16 cellular contexts compared by ENCODE assay signal in the genomic region with DNA sequence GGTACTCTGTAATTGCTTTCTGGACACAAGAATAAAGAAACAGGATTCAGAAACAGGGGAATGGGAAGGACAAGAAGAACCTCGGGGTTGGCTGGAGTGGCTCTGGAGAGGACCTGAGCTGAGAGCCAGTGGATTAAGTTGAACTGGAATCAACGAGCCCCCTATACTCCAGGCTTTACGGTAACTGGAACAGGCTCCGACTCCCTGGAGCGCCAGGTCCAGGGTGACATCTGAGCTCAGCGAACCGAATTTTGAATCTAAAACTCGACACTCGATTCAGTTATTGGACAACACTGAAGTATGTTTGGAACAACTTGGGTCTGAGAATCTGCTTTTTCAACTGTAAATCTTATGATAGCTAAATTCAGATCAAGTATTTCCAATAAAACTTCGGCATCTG.
DNase-seq lines count a peak whose midpoint lies in the region; ATAC-seq and TF ChIP-seq lines count a peak whose summit lies in the region.
"Had no signal": no experiment of that assay in that cellular context is flagged by ENCODE, and none has a peak within 500 bp of the region (broad histone marks: within the 10 kb centered on the region; RNA-seq: fewer than 3 reads in every experiment).

No MANE protein-coding gene starts in this region.

- H3K4me3 ChIP-seq in coronary artery (no peak overlapping the region), parathyroid adenoma (ENCODE audit: low read depth, low read length) (no peak overlapping the region)
- H3K4me3 ChIP-seq: gastroesophageal sphincter, left ventricle myocardium inferior had no signal

- H3K36me3 ChIP-seq in parathyroid adenoma (ENCODE audit: control insufficient read depth, insufficient read depth, low read length), result no peaks in the 10 kb centered on the region
- H3K36me3 ChIP-seq: gastroesophageal sphincter had no signal

- no peak for ATAC-seq in HG03571 (IDR thresholded peaks at IDR 0.05; ENCODE audit: unreplicated experiment)
- ATAC-seq: esophagus mucosa, gastroesophageal sphincter, PC-3 had no signal

- peaks cover 7% of the 10 kb centered on the region for H3K27me3 ChIP-seq in parathyroid adenoma (ENCODE audit: control insufficient read depth, insufficient read depth, low read length)

- DNase-seq in ELF-1 (ENCODE audit: low read depth, low spot score) (peak; percentile 28), HEK293T (ENCODE audit: extremely low spot score) (peak; percentile 70), coronary artery (ENCODE audit: low spot score) (peak; percentile 16), OCI-M2 (lab: John Stamatoyannopoulos, UW; ENCODE audit: unreplicated experiment) (no peak), glomerular visceral epithelial cell (ENCODE audit: extremely low spot score) (no peak)
- DNase-seq: activated CD4-positive, alpha-beta T cell treated with anti-CD3 and anti-CD28 coated beads for 1 hour; caudate nucleus; Kasumi-1; left ventricle myocardium inferior; NCI-H1092 treated with DMSO at 0.1 percent for 48 hours; PC-3; stimulated activated CD4-positive, alpha-beta T cell treated with anti-CD3 and anti-CD28 coated beads, Interleukin-12 subunit alpha, Interleukin-12 subunit beta, amount 100 ng/mL, for 4 hours had no signal

- no peak for TF ChIP-seq CTCF in coronary artery (IDR thresholded peaks at IDR 0.05)
- no peak for TF ChIP-seq CTCF in parathyroid adenoma (IDR thresholded peaks at IDR 0.05)

- POLR2A ChIA-PET in HEK293T (lab: Yijun Ruan, JAX), result interaction anchor here (0.9 to 2.0 kb wide), 3 partner anchors 14 to 29 kb away, joined by 3 to 6 read pairs (median 4); no protein-coding TSS in a partner anchor

- CTCF ChIA-PET in HEK293T (lab: Yijun Ruan, JAX), result no interaction called here

- H3K27ac ChIP-seq in coronary artery (no peak overlapping the region), parathyroid adenoma (no peak overlapping the region)
- H3K27ac ChIP-seq: gastroesophageal sphincter, left ventricle myocardium inferior had no signal

- H3K79me2 ChIP-seq in parathyroid adenoma, result no peaks in the 10 kb centered on the region

- no peak overlapping the region for H2AFZ ChIP-seq in parathyroid adenoma

- H3K4me2 ChIP-seq in parathyroid adenoma (ENCODE audit: low read length), result peak overlapping the region; percentile 14

- no peaks in the 10 kb centered on the region for H3K4me1 ChIP-seq in parathyroid adenoma
- H3K4me1 ChIP-seq: gastroesophageal sphincter, left ventricle myocardium inferior had no signal

- H3K9me3 ChIP-seq in parathyroid adenoma (ENCODE audit: control insufficient read depth, low read length), result no peaks in the 10 kb centered on the region

- no peak overlapping the region for H3K9ac ChIP-seq in parathyroid adenoma

TF ChIP-seq in HEK293T, 16 proteins besides CTCF, POLR2A, EP300 and RAD21:
- TF ChIP-seq, protein P1, sequence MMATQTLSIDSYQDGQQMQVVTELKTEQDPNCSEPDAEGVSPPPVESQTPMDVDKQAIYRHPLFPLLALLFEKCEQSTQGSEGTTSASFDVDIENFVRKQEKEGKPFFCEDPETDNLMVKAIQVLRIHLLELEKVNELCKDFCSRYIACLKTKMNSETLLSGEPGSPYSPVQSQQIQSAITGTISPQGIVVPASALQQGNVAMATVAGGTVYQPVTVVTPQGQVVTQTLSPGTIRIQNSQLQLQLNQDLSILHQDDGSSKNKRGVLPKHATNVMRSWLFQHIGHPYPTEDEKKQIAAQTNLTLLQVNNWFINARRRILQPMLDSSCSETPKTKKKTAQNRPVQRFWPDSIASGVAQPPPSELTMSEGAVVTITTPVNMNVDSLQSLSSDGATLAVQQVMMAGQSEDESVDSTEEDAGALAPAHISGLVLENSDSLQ (IDR thresholded peaks at IDR 0.05), result no peak
- no peak for TF ChIP-seq NFRKB (IDR thresholded peaks at IDR 0.05)
- TF ChIP-seq FOXA1 (IDR thresholded peaks at IDR 0.05), result no peak
- no peak for TF ChIP-seq BHLHE40 (IDR thresholded peaks at IDR 0.05; ENCODE audit: borderline replicate concordance)
- no peak for TF ChIP-seq ARNT (IDR thresholded peaks at IDR 0.05)
- TF ChIP-seq FOXK2 (IDR thresholded peaks at IDR 0.05), result no peak
- no peak for TF ChIP-seq ZNF384 (IDR thresholded peaks at IDR 0.05)
- TF ChIP-seq LEF1 (IDR thresholded peaks at IDR 0.05; ENCODE audit: borderline replicate concordance), result no peak
- TF ChIP-seq SUZ12 (IDR thresholded peaks at IDR 0.05), result no peak
- no peak for TF ChIP-seq L3MBTL2 (conservative IDR thresholded peaks at IDR 0.05)
- no peak for TF ChIP-seq ELF4 (IDR thresholded peaks at IDR 0.05)
- TF ChIP-seq TARDBP (IDR thresholded peaks at IDR 0.05), result no peak
- no peak for TF ChIP-seq FOXM1 (IDR thresholded peaks at IDR 0.05; ENCODE audit: borderline replicate concordance)
- no peak for TF ChIP-seq CTBP1 (IDR thresholded peaks at IDR 0.05; ENCODE audit: borderline replicate concordance)
- TF ChIP-seq HDGF (IDR thresholded peaks at IDR 0.05; ENCODE audit: borderline replicate concordance), result no peak
TF ChIP-seq in HEK293T: peak in this region for 0.

Comparison
In these comparisons a context has a peak if more than half of its experiments do, and no peak if none do; other contexts are left out.
1. DNase-seq: peak in ELF-1 (single experiment), HEK293T (single experiment) and coronary artery (single experiment); none in OCI-M2 (single experiment) and glomerular visceral epithelial cell (single experiment).